10 cellular contexts compared by ENCODE assay signal in genomic region chr15:70875001-70875782, GRCh38. TPM values are rescaled to one million over a fixed set of nuclear protein-coding genes. Genes with fewer than 3 reads are reported as not detected.
DNase-seq lines count a peak whose midpoint lies in the region; ATAC-seq, FAIRE-seq and TF ChIP-seq lines count a peak whose summit lies in the region.
"Had no signal": no experiment of that assay in that cellular context is flagged by ENCODE, and none has a peak within 500 bp of the region (broad histone marks: within the 10 kb centered on the region; RNA-seq: fewer than 3 reads in every experiment).

No MANE protein-coding gene starts in this region.

- no peaks in the 10 kb centered on the region for H3K27me3 ChIP-seq in K562 (ENCODE audit: control insufficient read depth in 2 of 2, insufficient read depth in 2 of 2, low read length in 2 of 2)
- H3K27me3 ChIP-seq in tibial nerve: no peaks in the 10 kb centered on the region
- H3K27me3 ChIP-seq: BLaER1 treated with 17β-estradiol and CSF1 and Interleukin-3, amounts not matched to agents 10 nM and 100 nM had no signal

- CTCF ChIA-PET in K562 (lab: Yijun Ruan, JAX; ENCODE audit: low intra/inter-chr PET ratio): interaction anchor here (0.8 kb wide), 1 partner anchor 1397 kb away, joined by 3 read pairs; no protein-coding TSS in a partner anchor

- TF ChIP-seq EP300 in K562 (IDR thresholded peaks at IDR 0.05; ENCODE audit: low read length) (no peak), tibial nerve (IDR thresholded peaks at IDR 0.05) (peak in 1 of 2 donors; percentile 25)

- peak; percentile 11 for DNase-seq in NCI-H1105 treated with DMSO at 0.1 percent for 48 hours (lab: John Stamatoyannopoulos, UW)
- no peak for DNase-seq in NCI-H1105 (lab: John Stamatoyannopoulos, UW)
- DNase-seq in K562 (ENCODE audit: extremely low read depth in 1 of 4, low spot score in 3 of 4): no peak
- DNase-seq in iPS-NIHi7 (ENCODE audit: extremely low spot score): peak; percentile 41
- DNase-seq in tibial nerve (ENCODE audit: low spot score in 2 of 2): no peak
- no peak for DNase-seq in occipital lobe (lab: John Stamatoyannopoulos, UW)
- DNase-seq: NCI-H2081 had no signal

- TF ChIP-seq POLR2A in K562 (conservative IDR thresholded peaks at IDR 0.05) (no peak), tibial nerve (IDR thresholded peaks at IDR 0.05) (no peak)

- POLR2A ChIA-PET in K562 (lab: Yijun Ruan, JAX): interaction anchor here (0.6 to 1.5 kb wide), 3 partner anchors 12 to 17 kb away, joined by 3 to 4 read pairs (median 4); no protein-coding TSS in a partner anchor

- intact Hi-C loops in K562 (cut with micrococcal nuclease): no loop called here

- no peaks in the 10 kb centered on the region for H3K9me1 ChIP-seq in K562 (ENCODE audit: control insufficient read depth, insufficient read depth, low read length)

- H3K27ac ChIP-seq in K562 (ENCODE audit: extremely low read depth, low read depth, low read length) (no peak overlapping the region), tibial nerve (peak overlapping the region in 1 of 4 donors; percentile 40)
- H3K27ac ChIP-seq: BLaER1 treated with 17β-estradiol and CSF1 and Interleukin-3, amounts not matched to agents 10 nM and 100 nM had no signal

- no peak for ATAC-seq in K562
- no peak for ATAC-seq in GM21619 (IDR thresholded peaks at IDR 0.05; ENCODE audit: unreplicated experiment)
- ATAC-seq in HG02571 (IDR thresholded peaks at IDR 0.05; ENCODE audit: unreplicated experiment): no peak

- BruUV-seq in K562 (replicated peaks; lab: Mats Ljungman, UMichigan): no TSS peak

- H3K4me2 ChIP-seq in K562 (ENCODE audit: insufficient read depth, low read length): no peak overlapping the region
- H3K4me2 ChIP-seq: BLaER1 treated with 17β-estradiol and CSF1 and Interleukin-3, amounts not matched to agents 10 nM and 100 nM had no signal

- in situ Hi-C loops in K562 (cut with MboI): no loop called here

- WGBS in K562 (ENCODE audit: insufficient coverage, low coverage, missing lambda C conversion rate): 2% methylated on average over 7 of the region's 7 CpGs
- WGBS in tibial nerve, 2 donors: 72 to 79% methylated on average over 7 of the region's 7 CpGs

- H3K79me2 ChIP-seq in K562 (ENCODE audit: control insufficient read depth, insufficient read depth, low read length): no peaks in the 10 kb centered on the region

- no peak overlapping the region for H3K4me3 ChIP-seq in K562
- no peak overlapping the region for H3K4me3 ChIP-seq in tibial nerve
- H3K4me3 ChIP-seq: BLaER1 treated with 17β-estradiol and CSF1 and Interleukin-3, amounts not matched to agents 10 nM and 100 nM had no signal

- no peak overlapping the region for H2AFZ ChIP-seq in K562 (ENCODE audit: low read depth, low read length)

- no peak for FAIRE-seq in K562 (lab: Jason Lieb, UNC)

- no peaks in the 10 kb centered on the region for H4K20me1 ChIP-seq in K562 (replicated peaks; ENCODE audit: control insufficient read depth, insufficient read depth, low read length)
- H4K20me1 ChIP-seq: BLaER1 treated with 17β-estradiol and CSF1 and Interleukin-3, amounts not matched to agents 10 nM and 100 nM had no signal

- TF ChIP-seq CTCF in K562 (IDR thresholded peaks at IDR 0.05 in 2 of 3, conservative IDR thresholded peaks at IDR 0.05 in 1 of 3; ENCODE audit: insufficient read depth in 2 of 3, low read depth in 1 of 3, low read length in 3 of 3): peak in 1 of 3 experiments; percentile 7; a peak in 1 of 6 replicates
- peak; percentile 10 to 69 (median 53) for TF ChIP-seq CTCF in tibial nerve (IDR thresholded peaks at IDR 0.05)

- H3K9me3 ChIP-seq in K562 (replicated peaks; ENCODE audit: control insufficient read depth, insufficient read depth, low read depth, low read length) (no peaks in the 10 kb centered on the region), tibial nerve (no peaks in the 10 kb centered on the region)

- H3K36me3 ChIP-seq in K562 (ENCODE audit: control insufficient read depth, insufficient read depth, low read length) (no peaks in the 10 kb centered on the region), tibial nerve (no peaks in the 10 kb centered on the region)
- H3K36me3 ChIP-seq: BLaER1 treated with 17β-estradiol and CSF1 and Interleukin-3, amounts not matched to agents 10 nM and 100 nM had no signal

- peak; percentile 7 to 24; a peak in 2 of 4 replicates for TF ChIP-seq RAD21 in K562 (CRISPR knock-in tag; conservative IDR thresholded peaks at IDR 0.05 in 1 of 2, IDR thresholded peaks at IDR 0.05 in 1 of 2)

- H3K4me1 ChIP-seq in K562 (replicated peaks in 1 of 2; ENCODE audit: control insufficient read depth in 2 of 2, insufficient read depth in 2 of 2, low read length in 2 of 2) (no peaks in the 10 kb centered on the region), tibial nerve (peaks cover 0 to 7% (median 0%) of the 10 kb centered on the region in 4 donors)

- H3K9ac ChIP-seq in K562 (ENCODE audit: insufficient read depth in 1 of 2, low read depth in 2 of 2, low read length in 2 of 2): no peak overlapping the region
- H3K9ac ChIP-seq: BLaER1 treated with 17β-estradiol and CSF1 and Interleukin-3, amounts not matched to agents 10 nM and 100 nM had no signal

TF ChIP-seq in K562, 482 proteins besides CTCF, POLR2A, EP300 and RAD21 (continues in another document):
- TF ChIP-seq FUS (optimal IDR thresholded peaks at IDR 0.05; ENCODE audit: low read depth, low read length) (no peak), ZBTB8A (IDR thresholded peaks at IDR 0.05; ENCODE audit: partially characterized antibody) (no peak)

RNA-seq across cellular contexts. Expression of gene THAP10, which starts 17.0 kb away (rescaled TPM):
- not detected in 2 replicates for total RNA-seq in K562 (2011; cell fraction: chromatin; rRNA removed; ENCODE audit: low replicate concordance)
- total RNA-seq in K562 (2011; cell fraction: nucleolus; rRNA removed): not detected in 2 replicates
- not detected in 2 replicates for total RNA-seq in K562 (2011; cell fraction: nucleoplasm; rRNA removed)
- total RNA-seq in K562 (2014; rRNA removed): 0.08 TPM in 1 of 2 replicates, not detected in the other
- total RNA-seq in K562 (2014; rRNA removed; fragmentation: Illumina TruSeq; extraction: Trizol): 0.04 and 0.16 TPM in 2 replicates
- total RNA-seq in K562 (2015; rRNA removed; fragmentation: Illumina TruSeq; extraction: Trizol): 0.11 TPM in 1 of 2 replicates, not detected in the other
- total RNA-seq in K562 (2021): 0.13 TPM in 1 of 2 replicates, not detected in the other
- not detected in 2 replicates for polyA plus RNA-seq in K562 (2011; rRNA removed)
- polyA plus RNA-seq in K562 (2011; cell fraction: cytosol; rRNA removed): 0.03 TPM in 1 of 2 replicates, not detected in the other
- polyA plus RNA-seq in K562 (2011; cell fraction: nucleus; rRNA removed): not detected in 2 replicates
- polyA plus RNA-seq in K562 (2012): 0.09 and 0.78 TPM in 2 replicates
- polyA plus RNA-seq in K562 (2014; fragmentation: Illumina TruSeq; extraction: Trizol): 0.10 TPM in 1 of 2 replicates, not detected in the other
- polyA plus RNA-seq in K562 (2014; fragmentation: Nextera tagmentation; extraction: Ambion mirVana): under 1 TPM; 0.04 to 0.08 TPM
- polyA plus RNA-seq in K562 (2014; rRNA removed): 0.28 TPM in 1 of 2 replicates, not detected in the other
- not detected in 2 replicates for polyA minus RNA-seq in K562 (2011; rRNA and poly(A)+ RNA removed)
- not detected in 2 replicates for polyA minus RNA-seq in K562 (2011; cell fraction: cytosol; rRNA and poly(A)+ RNA removed)
- not detected in 2 replicates for polyA minus RNA-seq in K562 (2011; cell fraction: nucleus; rRNA and poly(A)+ RNA removed)
- total RNA-seq in tibial nerve: 1 to 10 TPM; 1.2 to 9.8 (median 3.0) TPM
- total RNA-seq in occipital lobe: 4.4 TPM

RNA-seq across cellular contexts. Expression of gene LRRC49, which starts 17.4 kb away (rescaled TPM):
- total RNA-seq in K562 (2011; cell fraction: chromatin; rRNA removed; ENCODE audit: low replicate concordance): not detected in 2 replicates
- total RNA-seq in K562 (2011; cell fraction: nucleolus; rRNA removed): not detected in 2 replicates
- not detected in 2 replicates for total RNA-seq in K562 (2011; cell fraction: nucleoplasm; rRNA removed)
- total RNA-seq in K562 (2014; rRNA removed) (not detected in 2 replicates), K562 (2014; rRNA removed; fragmentation: Illumina TruSeq; extraction: Trizol) (not detected in 2 replicates), K562 (2015; rRNA removed; fragmentation: Illumina TruSeq; extraction: Trizol) (not detected in 2 replicates), K562 (2021) (not detected in 2 replicates), tibial nerve (10 to 100 TPM in 2 of 4 donors, 1 to 10 TPM in 2; 8.8 to 11.1 (median 9.5) TPM), occipital lobe (173 TPM)
- polyA plus RNA-seq in K562 (2011; rRNA removed) (not detected in 2 replicates), K562 (2014; fragmentation: Illumina TruSeq; extraction: Trizol) (not detected in 2 replicates), K562 (2014; fragmentation: Nextera tagmentation; extraction: Ambion mirVana) (not detected), K562 (2014; rRNA removed) (0.32 TPM in 1 of 2 replicates, not detected in the other)
- polyA plus RNA-seq in K562 (2011; cell fraction: cytosol; rRNA removed): not detected in 2 replicates
- not detected in 2 replicates for polyA plus RNA-seq in K562 (2011; cell fraction: nucleus; rRNA removed)
- polyA plus RNA-seq in K562 (2012): 0.24 TPM in 1 of 2 replicates, not detected in the other
- not detected in 2 replicates for polyA minus RNA-seq in K562 (2011; rRNA and poly(A)+ RNA removed)
- polyA minus RNA-seq in K562 (2011; cell fraction: cytosol; rRNA and poly(A)+ RNA removed): not detected in 2 replicates
- polyA minus RNA-seq in K562 (2011; cell fraction: nucleus; rRNA and poly(A)+ RNA removed): not detected in 2 replicates

RNA-seq across cellular contexts. Expression of gene LARP6, which starts 21.2 kb away (rescaled TPM):
- not detected in 2 replicates for total RNA-seq in K562 (2011; cell fraction: chromatin; rRNA removed; ENCODE audit: low replicate concordance)
- total RNA-seq in K562 (2011; cell fraction: nucleolus; rRNA removed): not detected in 2 replicates
- not detected in 2 replicates for total RNA-seq in K562 (2011; cell fraction: nucleoplasm; rRNA removed)
- total RNA-seq in K562 (2014; rRNA removed): not detected in 2 replicates
- not detected in 2 replicates for total RNA-seq in K562 (2014; rRNA removed; fragmentation: Illumina TruSeq; extraction: Trizol)
- total RNA-seq in K562 (2015; rRNA removed; fragmentation: Illumina TruSeq; extraction: Trizol): not detected in 2 replicates
- total RNA-seq in K562 (2021): not detected in 2 replicates
- not detected in 2 replicates for polyA plus RNA-seq in K562 (2011; rRNA removed)
- polyA plus RNA-seq in K562 (2011; cell fraction: cytosol; rRNA removed): not detected in 2 replicates
- not detected in 2 replicates for polyA plus RNA-seq in K562 (2011; cell fraction: nucleus; rRNA removed)
- 1.0 TPM in 1 of 2 replicates, not detected in the other for polyA plus RNA-seq in K562 (2012)
- polyA plus RNA-seq in K562 (2014; fragmentation: Illumina TruSeq; extraction: Trizol): not detected in 2 replicates
- not detected for polyA plus RNA-seq in K562 (2014; fragmentation: Nextera tagmentation; extraction: Ambion mirVana)
- polyA plus RNA-seq in K562 (2014; rRNA removed): 0.04 TPM in 1 of 2 replicates, not detected in the other
- polyA minus RNA-seq in K562 (2011; rRNA and poly(A)+ RNA removed): not detected in 2 replicates
- polyA minus RNA-seq in K562 (2011; cell fraction: cytosol; rRNA and poly(A)+ RNA removed): not detected in 2 replicates
- polyA minus RNA-seq in K562 (2011; cell fraction: nucleus; rRNA and poly(A)+ RNA removed): 0.81 TPM in 1 of 2 replicates, not detected in the other
- total RNA-seq in tibial nerve: 10 to 100 TPM; 29.9 to 86.3 (median 54.8) TPM
- total RNA-seq in occipital lobe: 21.5 TPM

Comparison
In these comparisons a context has a peak if more than half of its experiments do, and no peak if none do; other contexts are left out.
1. DNase-seq: peak in NCI-H1105 treated with DMSO at 0.1 percent for 48 hours (single experiment) and iPS-NIHi7 (single experiment); none in NCI-H1105 (single experiment), K562 (0 of 4), tibial nerve (0 of 2) and occipital lobe (single experiment).
2. RNA of gene LRRC49, which starts 17.4 kb away (total RNA-seq): 173 TPM in occipital lobe (single experiment); 8.8 to 11.1 TPM in tibial nerve and not detected in K562; every median in the first group is over 10 times any median in the second.
3. RNA of gene LARP6, which starts 21.2 kb away (total RNA-seq): 29.9 to 86.3 TPM in tibial nerve and 21.5 TPM in occipital lobe (single experiment); not detected in K562; every median in the first group is over 10 times any median in the second.